10 cellular contexts compared by ENCODE assay signal in the genomic region with DNA sequence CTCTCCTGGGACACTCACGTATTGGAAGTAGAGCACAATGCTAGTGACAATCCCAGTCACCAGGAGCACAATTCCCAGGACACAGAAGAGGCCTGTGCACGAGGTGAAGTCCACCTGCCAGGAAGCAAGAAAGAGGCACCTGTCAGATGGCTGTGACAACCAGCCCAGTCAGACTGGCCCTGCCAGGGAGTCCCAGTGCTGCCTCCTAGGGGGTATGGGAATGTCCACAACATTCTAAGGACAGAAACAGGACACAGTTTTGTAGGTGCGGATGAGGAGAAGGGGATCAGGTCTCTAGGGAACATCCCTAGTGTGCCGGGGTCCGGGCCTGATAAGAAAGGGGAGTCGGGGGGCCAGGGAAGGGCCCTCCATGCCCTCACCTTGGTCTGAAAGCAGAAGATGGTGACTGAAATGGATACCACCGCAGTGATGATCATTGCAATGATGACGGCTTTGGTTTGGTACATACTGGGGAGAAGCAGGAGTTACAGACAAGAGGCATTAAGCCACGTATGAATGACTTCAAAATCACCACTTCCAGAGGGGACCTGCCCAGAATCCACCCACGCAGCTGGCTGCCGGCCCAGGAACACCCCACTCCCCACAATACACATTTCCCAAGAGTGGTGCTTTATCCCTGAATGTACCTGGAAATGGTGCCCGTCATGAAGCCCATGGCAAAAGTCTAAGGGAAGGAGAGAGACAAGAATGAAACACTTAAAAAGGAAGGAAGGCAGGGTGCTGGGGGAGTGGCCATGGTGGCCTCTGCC. TPM values are rescaled to one million over a fixed set of nuclear protein-coding genes. Genes with fewer than 3 reads are reported as not detected.
DNase-seq lines count a peak whose midpoint lies in the region; ATAC-seq lines count a peak whose summit lies in the region.
"Had no signal": no experiment of that assay in that cellular context is flagged by ENCODE, and none has a peak within 500 bp of the region (broad histone marks: within the 10 kb centered on the region; RNA-seq: fewer than 3 reads in every experiment).

No MANE protein-coding gene starts in this region.

- ATAC-seq in T-cell (replicated peaks in 1 of 4) (no peak), esophagus mucosa (no peak)
- no peak for ATAC-seq in stimulated activated effector memory CD8-positive, alpha-beta T cell treated with anti-CD3 and anti-CD28 coated beads, Interleukin-12 subunit alpha, Interleukin-12 subunit beta, amount 100 ng/mL, for 72 hours

- no peak for DNase-seq in activated CD4-positive, alpha-beta T cell treated with anti-CD3 and anti-CD28 coated beads, Interleukin-2, amount 10 ng/mL, durations not matched to agents 7 days and 5 days
- no peak for DNase-seq in activated CD4-positive, alpha-beta T cell treated with anti-CD3 and anti-CD28 coated beads for 1 hour
- DNase-seq in T-cell: no peak
- no peak for DNase-seq in epithelial cell of prostate (ENCODE audit: low read depth, low spot score)
- no peak for DNase-seq in stimulated activated effector memory CD8-positive, alpha-beta T cell treated with anti-CD3 and anti-CD28 coated beads, Interleukin-12 subunit alpha, Interleukin-12 subunit beta, amount 100 ng/mL, for 72 hours (ENCODE audit: low spot score in 2 of 2)
- DNase-seq in NCI-H187 (lab: John Stamatoyannopoulos, UW): no peak
- no peak for DNase-seq in GOT3 (lab: John Stamatoyannopoulos, UW)
- DNase-seq: activated CD4-positive, CD25-positive, alpha-beta regulatory T cell; adrenal gland had no signal

- H3K27ac ChIP-seq in epithelial cell of prostate: peak overlapping the region; percentile 99
- H3K27ac ChIP-seq: adrenal gland had no signal

- H3K27me3 Mint-ChIP-seq in activated CD4-positive, alpha-beta T cell treated with anti-CD3 and anti-CD28 coated beads, Interleukin-2, amount 10 ng/mL, durations not matched to agents 7 days and 5 days: no peaks in the 10 kb centered on the region
- H3K27me3 Mint-ChIP-seq in T-cell: no peaks in the 10 kb centered on the region

- peaks cover 18% of the 10 kb centered on the region for H3K4me1 Mint-ChIP-seq in activated CD4-positive, alpha-beta T cell treated with anti-CD3 and anti-CD28 coated beads, Interleukin-2, amount 10 ng/mL, durations not matched to agents 7 days and 5 days
- peaks cover 26 to 38% (median 28%) of the 10 kb centered on the region in 3 donors for H3K4me1 Mint-ChIP-seq in T-cell
- peaks cover 44% of the 10 kb centered on the region for H3K4me1 Mint-ChIP-seq in stimulated activated effector memory CD8-positive, alpha-beta T cell treated with anti-CD3 and anti-CD28 coated beads, Interleukin-12 subunit alpha, Interleukin-12 subunit beta, amount 100 ng/mL, for 72 hours

- CTCF ChIA-PET in activated CD4-positive, alpha-beta T cell treated with anti-CD3 and anti-CD28 coated beads, Interleukin-2, amount 10 ng/mL, durations not matched to agents 7 days and 5 days (lab: Charles Lee): interaction anchor here (1.0 to 7.5 kb wide), 3 partner anchors 7 to 191 kb away, joined by 3 to 113 read pairs (median 67); a partner anchor contains a TSS
- CTCF ChIA-PET in T-cell (lab: Charles Lee): interaction anchor here in 1 of 2 donors (1.9 kb wide), 1 partner anchor 79 kb away, joined by 4 read pairs; a partner anchor contains a TSS

- POLR2A ChIA-PET in activated CD4-positive, alpha-beta T cell treated with anti-CD3 and anti-CD28 coated beads, Interleukin-2, amount 10 ng/mL, durations not matched to agents 7 days and 5 days (lab: Charles Lee): no interaction called here
- POLR2A ChIA-PET in T-cell (lab: Charles Lee): no interaction called here

- H3K4me3 Mint-ChIP-seq in activated CD4-positive, alpha-beta T cell treated with anti-CD3 and anti-CD28 coated beads, Interleukin-2, amount 10 ng/mL, durations not matched to agents 7 days and 5 days: no peak overlapping the region
- peak overlapping the region in 1 of 3 donors; percentile 13 for H3K4me3 Mint-ChIP-seq in T-cell
- no peak overlapping the region for H3K4me3 Mint-ChIP-seq in stimulated activated effector memory CD8-positive, alpha-beta T cell treated with anti-CD3 and anti-CD28 coated beads, Interleukin-12 subunit alpha, Interleukin-12 subunit beta, amount 100 ng/mL, for 72 hours

- H3K27ac Mint-ChIP-seq in activated CD4-positive, alpha-beta T cell treated with anti-CD3 and anti-CD28 coated beads, Interleukin-2, amount 10 ng/mL, durations not matched to agents 7 days and 5 days: peak overlapping the region; percentile 7
- peak overlapping the region; percentile 49 to 64 for H3K27ac Mint-ChIP-seq in T-cell
- H3K27ac Mint-ChIP-seq in stimulated activated effector memory CD8-positive, alpha-beta T cell treated with anti-CD3 and anti-CD28 coated beads, Interleukin-12 subunit alpha, Interleukin-12 subunit beta, amount 100 ng/mL, for 72 hours: peak overlapping the region; percentile 89

- peaks cover 54% of the 10 kb centered on the region for H3K36me3 Mint-ChIP-seq in activated CD4-positive, alpha-beta T cell treated with anti-CD3 and anti-CD28 coated beads, Interleukin-2, amount 10 ng/mL, durations not matched to agents 7 days and 5 days (ENCODE audit: low read depth)
- peaks cover 44% of the 10 kb centered on the region for H3K36me3 Mint-ChIP-seq in T-cell
- H3K36me3 Mint-ChIP-seq in stimulated activated effector memory CD8-positive, alpha-beta T cell treated with anti-CD3 and anti-CD28 coated beads, Interleukin-12 subunit alpha, Interleukin-12 subunit beta, amount 100 ng/mL, for 72 hours: peaks cover 100% of the 10 kb centered on the region

- H3K9me3 Mint-ChIP-seq in activated CD4-positive, alpha-beta T cell treated with anti-CD3 and anti-CD28 coated beads, Interleukin-2, amount 10 ng/mL, durations not matched to agents 7 days and 5 days: no peaks in the 10 kb centered on the region
- no peaks in the 10 kb centered on the region for H3K9me3 Mint-ChIP-seq in T-cell
- H3K9me3 Mint-ChIP-seq in stimulated activated effector memory CD8-positive, alpha-beta T cell treated with anti-CD3 and anti-CD28 coated beads, Interleukin-12 subunit alpha, Interleukin-12 subunit beta, amount 100 ng/mL, for 72 hours: no peaks in the 10 kb centered on the region

RNA-seq across cellular contexts. Expression of a gene that starts 6.9 kb away (rescaled TPM):
- 10 to 100 TPM; 34.0 to 39.1 TPM for total RNA-seq in activated CD4-positive, alpha-beta T cell treated with anti-CD3 and anti-CD28 coated beads, Interleukin-2, amount 10 ng/mL, durations not matched to agents 7 days and 5 days
- total RNA-seq in T-cell: 10 to 100 TPM; 17.4 to 33.1 (median 30.6) TPM
- total RNA-seq in esophagus mucosa: 30.9 TPM

RNA-seq across cellular contexts. Expression of a gene that starts 7.2 kb away (rescaled TPM):
- total RNA-seq in activated CD4-positive, alpha-beta T cell treated with anti-CD3 and anti-CD28 coated beads, Interleukin-2, amount 10 ng/mL, durations not matched to agents 7 days and 5 days: 10 to 100 TPM; 42.3 to 51.1 TPM
- total RNA-seq in T-cell: 10 to 100 TPM; 46.2 to 71.3 (median 67.4) TPM
- total RNA-seq in esophagus mucosa: 67.0 TPM

RNA-seq across cellular contexts. Expression of a gene that starts 15.1 kb away (rescaled TPM):
- total RNA-seq in activated CD4-positive, alpha-beta T cell treated with anti-CD3 and anti-CD28 coated beads, Interleukin-2, amount 10 ng/mL, durations not matched to agents 7 days and 5 days: 100 to 1,000 TPM in 1 of 2 experiments, 10 to 100 TPM in 1; 99.3 to 101 TPM
- 100 to 1,000 TPM in 3 of 5 donors, 10 to 100 TPM in 2; 78.8 to 166 (median 144) TPM for total RNA-seq in T-cell
- total RNA-seq in esophagus mucosa: 247 TPM

RNA-seq across cellular contexts. Expression of a gene that starts 16.4 kb away (rescaled TPM):
- 1 to 10 TPM; 1.0 to 1.2 TPM for total RNA-seq in activated CD4-positive, alpha-beta T cell treated with anti-CD3 and anti-CD28 coated beads, Interleukin-2, amount 10 ng/mL, durations not matched to agents 7 days and 5 days
- 1 to 10 TPM in 4 of 5 donors, under 1 TPM in 1; 0.89 to 2.7 (median 1.2) TPM for total RNA-seq in T-cell
- not detected for total RNA-seq in esophagus mucosa

Comparison
In these comparisons a context has a peak if more than half of its experiments do, and no peak if none do; other contexts are left out.
1. H3K27ac Mint-ChIP-seq: peak in every context shown above with its lines; median percentile 89 in stimulated activated effector memory CD8-positive, alpha-beta T cell treated with anti-CD3 and anti-CD28 coated beads, Interleukin-12 subunit alpha, Interleukin-12 subunit beta, amount 100 ng/mL, for 72 hours; 56 in T-cell; 7 in activated CD4-positive, alpha-beta T cell treated with anti-CD3 and anti-CD28 coated beads, Interleukin-2, amount 10 ng/mL, durations not matched to agents 7 days and 5 days.